8 cellular contexts compared by ENCODE assay signal in the genomic region with DNA sequence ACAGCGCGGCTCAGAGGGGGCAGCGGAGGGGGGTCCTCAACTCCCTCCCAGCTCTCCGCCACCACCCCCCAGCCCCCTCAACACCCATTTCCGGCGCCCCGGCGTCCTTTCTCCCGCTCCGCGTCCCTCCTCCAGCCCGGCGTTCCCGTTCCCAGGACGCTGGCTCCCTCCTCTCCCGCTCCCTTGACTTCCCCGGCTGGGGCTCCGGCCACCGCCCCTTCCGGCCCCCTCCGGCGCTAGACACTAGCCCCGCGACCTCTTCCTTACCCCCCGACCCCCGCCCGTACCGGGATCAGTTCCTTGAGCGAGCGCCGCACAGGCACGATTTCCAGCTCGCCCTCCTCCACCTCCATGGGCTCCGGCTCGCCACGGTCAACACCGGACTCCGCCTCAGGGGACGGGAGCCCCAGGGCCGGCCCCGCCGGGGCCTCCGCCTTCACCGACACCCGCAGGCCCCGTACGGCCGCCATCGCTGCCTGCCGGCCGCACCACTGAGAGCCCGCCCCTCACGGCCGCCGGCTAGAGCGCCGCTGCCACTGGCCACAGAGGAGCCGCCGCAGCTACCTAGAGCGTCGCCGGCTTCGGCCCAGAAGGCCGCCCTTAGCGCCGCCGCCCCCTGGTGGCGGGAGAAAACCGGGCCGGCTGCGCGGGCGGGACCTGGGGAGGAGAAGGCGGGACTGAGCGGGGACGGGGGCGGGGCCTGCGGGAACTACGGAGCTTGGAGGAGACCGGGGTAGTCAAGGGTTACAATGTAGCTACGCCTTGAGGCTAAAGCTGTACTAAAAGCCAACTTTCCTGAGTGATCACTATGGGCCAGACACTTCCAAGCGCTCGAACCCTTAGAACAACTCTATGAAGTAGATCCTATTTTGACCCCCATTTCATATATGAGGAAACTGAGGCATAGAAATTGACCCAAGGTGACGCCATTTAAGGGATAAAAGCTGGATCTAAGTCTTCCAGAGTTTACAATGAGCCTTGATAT. TPM values are rescaled to one million over a fixed set of nuclear protein-coding genes. Genes with fewer than 3 reads are reported as not detected.
DNase-seq lines count a peak whose midpoint lies in the region; ATAC-seq and TF ChIP-seq lines count a peak whose summit lies in the region.

A gene with protein sequence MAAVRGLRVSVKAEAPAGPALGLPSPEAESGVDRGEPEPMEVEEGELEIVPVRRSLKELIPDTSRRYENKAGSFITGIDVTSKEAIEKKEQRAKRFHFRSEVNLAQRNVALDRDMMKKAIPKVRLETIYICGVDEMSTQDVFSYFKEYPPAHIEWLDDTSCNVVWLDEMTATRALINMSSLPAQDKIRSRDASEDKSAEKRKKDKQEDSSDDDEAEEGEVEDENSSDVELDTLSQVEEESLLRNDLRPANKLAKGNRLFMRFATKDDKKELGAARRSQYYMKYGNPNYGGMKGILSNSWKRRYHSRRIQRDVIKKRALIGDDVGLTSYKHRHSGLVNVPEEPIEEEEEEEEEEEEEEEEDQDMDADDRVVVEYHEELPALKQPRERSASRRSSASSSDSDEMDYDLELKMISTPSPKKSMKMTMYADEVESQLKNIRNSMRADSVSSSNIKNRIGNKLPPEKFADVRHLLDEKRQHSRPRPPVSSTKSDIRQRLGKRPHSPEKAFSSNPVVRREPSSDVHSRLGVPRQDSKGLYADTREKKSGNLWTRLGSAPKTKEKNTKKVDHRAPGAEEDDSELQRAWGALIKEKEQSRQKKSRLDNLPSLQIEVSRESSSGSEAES (minus strand): TSS at position 493 of the 985 bp plus-strand sequence. CDS start 23 bp downstream, at position 470.

- DNase-seq in Caco-2, result peak; percentile 75 to 85
- DNase-seq in HS-5 (ENCODE audit: low read depth), result peak; percentile 50
- DNase-seq in NK-92 treated with Interleukin-12 subunit alpha and Interleukin-12 subunit beta, amount 100 ng/mL, for 24 hours (lab: John Stamatoyannopoulos, UW), result peak; percentile 64
- DNase-seq in effector memory CD4-positive, alpha-beta T cell, result peak; percentile 83 to 85 (median 84)
- peak; percentile 94 to 95 for DNase-seq in memory B cell (ENCODE audit: low spot score in 2 of 2)
- DNase-seq in stimulated activated CD8-positive, alpha-beta memory T cell treated with anti-CD3 and anti-CD28 coated beads, Interleukin-12 subunit alpha, Interleukin-12 subunit beta, amount 100 ng/mL, for 24 hours (ENCODE audit: extremely low read depth), result peak; percentile 73

- peak within 1 kb of the TSS; percentile 84 for H3K27ac ChIP-seq in effector memory CD4-positive, alpha-beta T cell (ENCODE audit: insufficient read depth, low read length, poor library complexity, severe bottlenecking)

- ATAC-seq in GM19468 (IDR thresholded peaks at IDR 0.05; ENCODE audit: extremely low read depth, unreplicated experiment) (peak; percentile 41), memory B cell (ENCODE audit: low read depth) (peak; percentile 95)

- CTCF ChIA-PET in Caco-2 (lab: Charles Lee), result interaction anchor here (0.5 to 1.7 kb wide), 11 partner anchors 8 to 373 kb away, joined by 3 to 11 read pairs (median 4); a partner anchor contains a TSS
- CTCF ChIA-PET in activated CD8-positive, alpha-beta memory T cell treated with anti-CD3 and anti-CD28 coated beads for 36 hours (lab: Charles Lee), result interaction anchor here (0.7 to 5.2 kb wide), 20 partner anchors 8 to 297 kb away, joined by 3 to 44 read pairs (median 4); a partner anchor contains a TSS

- H3K4me1 Mint-ChIP-seq in Caco-2 (ENCODE audit: low read depth, unreplicated experiment), result no peaks in the 10 kb centered on the region
- H3K4me1 Mint-ChIP-seq in memory B cell, result peaks cover 12% of the 10 kb centered on the region

- H3K27ac Mint-ChIP-seq in Caco-2 (ENCODE audit: unreplicated experiment) (no peak within 1 kb of the TSS), memory B cell (peak within 1 kb of the TSS; percentile 89)

- H3K27me3 ChIP-seq in Caco-2 (replicated peaks; ENCODE audit: control insufficient read depth, insufficient read depth, low read length), result no peaks in the 10 kb centered on the region
- no peaks in the 10 kb centered on the region for H3K27me3 ChIP-seq in effector memory CD4-positive, alpha-beta T cell (replicated peaks; ENCODE audit: control insufficient read depth, insufficient read depth, low read length, poor library complexity, severe bottlenecking)

- H3K9me3 ChIP-seq in Caco-2, result no peaks in the 10 kb centered on the region
- no peaks in the 10 kb centered on the region for H3K9me3 ChIP-seq in effector memory CD4-positive, alpha-beta T cell (ENCODE audit: control insufficient read depth, low read length)

- POLR2A ChIA-PET in Caco-2 (lab: Charles Lee), result interaction anchor here (0.6 to 0.7 kb wide), 4 partner anchors 8 to 279 kb away, joined by 3 to 5 read pairs (median 4); no protein-coding TSS in a partner anchor
- POLR2A ChIA-PET in activated CD8-positive, alpha-beta memory T cell treated with anti-CD3 and anti-CD28 coated beads for 36 hours (lab: Charles Lee), result interaction anchor here (0.5 to 1.7 kb wide), 5 partner anchors 26 to 122 kb away, joined by 3 to 6 read pairs (median 4); a partner anchor contains a TSS

- 0 out of 2 replicates have a peak, but pooled peaks cover 3% of the 10 kb centered on the region for H3K4me1 ChIP-seq in Caco-2
- peaks cover 14% of the 10 kb centered on the region for H3K4me1 ChIP-seq in effector memory CD4-positive, alpha-beta T cell (ENCODE audit: control insufficient read depth, insufficient read depth, low read length, poor library complexity, severe bottlenecking)

- TF ChIP-seq CTCF in Caco-2 (IDR thresholded peaks at IDR 0.05; ENCODE audit: insufficient read depth in 1 of 2, low read depth in 1 of 2, low read length in 1 of 2, severe bottlenecking in 1 of 2, unreplicated experiment in 1 of 2), result peak; percentile 66 to 73

- no peaks in the 10 kb centered on the region for H3K36me3 ChIP-seq in Caco-2 (ENCODE audit: control insufficient read depth, insufficient read depth, low read length)
- peaks cover 6% of the 10 kb centered on the region for H3K36me3 ChIP-seq in effector memory CD4-positive, alpha-beta T cell (ENCODE audit: control insufficient read depth, insufficient read depth, low read length)

- intact Hi-C loops in Caco-2 (cut with micrococcal nuclease; ENCODE audit: unreplicated experiment), result no loop called here

- BruUV-seq in Caco-2 (replicated peaks; lab: Mats Ljungman, UMichigan), result no TSS peak

- peak within 1 kb of the TSS; percentile 70 for H3K4me3 ChIP-seq in Caco-2 (ENCODE audit: low read depth, low read length)
- H3K4me3 ChIP-seq in effector memory CD4-positive, alpha-beta T cell (ENCODE audit: insufficient read depth, low read depth, low read length, poor library complexity, severe bottlenecking), result peak within 1 kb of the TSS; percentile 99

- H3K4me3 Mint-ChIP-seq in Caco-2 (ENCODE audit: unreplicated experiment) (peak within 1 kb of the TSS; percentile 80), memory B cell (peak within 1 kb of the TSS; percentile 88)

- H3K36me3 Mint-ChIP-seq in Caco-2 (ENCODE audit: insufficient read depth, unreplicated experiment) (peaks cover 20% of the 10 kb centered on the region), memory B cell (peaks cover 1% of the 10 kb centered on the region)

- H3K27me3 Mint-ChIP-seq in Caco-2 (ENCODE audit: insufficient read depth, unreplicated experiment), result no peaks in the 10 kb centered on the region
- no peaks in the 10 kb centered on the region for H3K27me3 Mint-ChIP-seq in memory B cell

- no peaks in the 10 kb centered on the region for H3K9me3 Mint-ChIP-seq in Caco-2 (ENCODE audit: unreplicated experiment)
- no peaks in the 10 kb centered on the region for H3K9me3 Mint-ChIP-seq in memory B cell

RNA-seq across cellular contexts. Expression of the gene that starts here (rescaled TPM):
- total RNA-seq in Caco-2 (2022), result 28.4 and 32.8 TPM in 2 replicates
- 10 to 100 TPM; 43.8 to 45.4 TPM for total RNA-seq in activated CD8-positive, alpha-beta memory T cell treated with anti-CD3 and anti-CD28 coated beads for 36 hours

Comparison
In these comparisons a context has a peak if more than half of its experiments do, and no peak if none do; other contexts are left out.
1. Peak in every context shown above with its lines: DNase-seq, ATAC-seq, H3K4me3 ChIP-seq and H3K27ac ChIP-seq.